Comparison of ENCODE assay signal across 1 cellular context in the genomic region with DNA sequence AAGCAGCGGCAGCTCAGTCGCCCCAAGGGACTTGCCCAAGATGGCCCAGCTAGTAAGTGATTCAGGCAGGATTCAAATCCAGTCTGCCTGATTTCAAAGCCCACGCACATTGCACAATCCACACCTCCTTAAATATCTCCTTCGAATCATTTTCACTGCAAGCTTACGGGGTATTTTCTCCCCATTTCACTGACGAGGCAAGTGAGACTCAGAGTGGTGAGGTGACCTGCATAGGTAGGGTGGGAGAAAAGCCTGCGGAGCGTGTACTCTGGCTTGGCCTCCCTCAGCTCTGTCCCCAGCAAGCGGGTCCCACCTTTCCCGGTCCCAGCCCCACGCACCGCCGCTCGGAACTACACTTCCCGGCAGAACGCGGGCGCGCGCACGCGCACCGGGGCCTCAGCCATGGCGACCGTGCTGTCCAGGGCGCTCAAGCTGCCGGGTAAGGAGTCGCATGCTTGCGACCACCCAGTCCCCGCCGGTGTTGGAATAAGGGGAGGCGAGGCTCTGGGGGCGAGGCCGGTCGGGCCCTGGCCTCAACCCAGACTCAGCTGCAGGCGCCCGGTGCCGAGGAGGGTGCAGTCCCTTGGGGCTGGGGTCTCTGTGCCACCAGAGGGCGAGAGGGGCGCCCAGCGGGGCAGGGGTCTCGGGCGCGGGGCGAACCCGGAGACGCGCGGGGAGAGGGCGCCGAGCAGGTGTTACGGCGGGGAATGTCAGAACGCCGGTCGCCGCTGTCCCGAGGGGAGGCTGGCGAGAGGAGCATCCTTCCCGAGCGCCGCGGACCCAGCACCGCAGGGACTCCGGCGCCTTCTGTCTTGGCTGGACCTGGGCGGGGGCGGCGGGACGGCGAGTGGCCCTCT.
TF ChIP-seq lines count a peak whose summit lies in the region.

A gene with protein sequence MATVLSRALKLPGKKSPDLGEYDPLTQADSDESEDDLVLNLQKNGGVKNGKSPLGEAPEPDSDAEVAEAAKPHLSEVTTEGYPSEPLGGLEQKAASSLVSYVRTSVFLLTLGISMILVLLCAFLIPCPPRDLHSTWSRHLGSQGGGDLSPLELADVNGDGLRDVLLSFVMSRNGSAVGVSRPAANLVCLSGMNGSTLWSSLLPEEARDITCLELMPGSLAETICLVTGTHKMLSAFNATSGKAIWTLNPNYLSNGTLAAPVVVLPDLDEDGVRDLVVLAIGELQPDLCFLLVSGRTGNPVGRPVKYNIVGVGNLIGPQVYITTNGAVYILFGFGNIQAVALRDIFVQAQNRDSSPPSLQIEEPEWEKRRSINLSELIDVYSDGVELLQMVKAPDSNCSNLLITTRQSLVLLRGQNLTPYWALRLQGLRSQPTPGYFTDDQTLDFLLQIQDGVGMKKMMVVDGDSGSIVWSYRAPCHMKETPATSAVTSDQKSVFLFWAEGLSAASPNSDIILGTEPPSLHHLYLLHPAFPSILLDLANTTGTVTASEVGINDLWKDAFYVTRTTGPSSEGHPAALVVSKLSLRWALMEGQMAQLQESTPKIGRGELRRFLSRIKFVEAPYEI (plus strand): TSS at position 380 of the 857 bp plus-strand sequence. CDS start 23 bp downstream, at position 403.

TF ChIP-seq in HepG2, 621 proteins besides CTCF, POLR2A, EP300 and RAD21 (continued from another document and continues in another):
- TF ChIP-seq, protein P1, sequence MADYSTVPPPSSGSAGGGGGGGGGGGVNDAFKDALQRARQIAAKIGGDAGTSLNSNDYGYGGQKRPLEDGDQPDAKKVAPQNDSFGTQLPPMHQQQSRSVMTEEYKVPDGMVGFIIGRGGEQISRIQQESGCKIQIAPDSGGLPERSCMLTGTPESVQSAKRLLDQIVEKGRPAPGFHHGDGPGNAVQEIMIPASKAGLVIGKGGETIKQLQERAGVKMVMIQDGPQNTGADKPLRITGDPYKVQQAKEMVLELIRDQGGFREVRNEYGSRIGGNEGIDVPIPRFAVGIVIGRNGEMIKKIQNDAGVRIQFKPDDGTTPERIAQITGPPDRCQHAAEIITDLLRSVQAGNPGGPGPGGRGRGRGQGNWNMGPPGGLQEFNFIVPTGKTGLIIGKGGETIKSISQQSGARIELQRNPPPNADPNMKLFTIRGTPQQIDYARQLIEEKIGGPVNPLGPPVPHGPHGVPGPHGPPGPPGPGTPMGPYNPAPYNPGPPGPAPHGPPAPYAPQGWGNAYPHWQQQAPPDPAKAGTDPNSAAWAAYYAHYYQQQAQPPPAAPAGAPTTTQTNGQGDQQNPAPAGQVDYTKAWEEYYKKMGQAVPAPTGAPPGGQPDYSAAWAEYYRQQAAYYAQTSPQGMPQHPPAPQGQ (CRISPR knock-in tag; IDR thresholded peaks at IDR 0.05; ENCODE audit: borderline replicate concordance): no peak
- TF ChIP-seq ZNF274 (CRISPR knock-in tag; IDR thresholded peaks at IDR 0.05): peak; percentile 75; the same call in 1 of the 2 replicates
- TF ChIP-seq, protein P2, sequence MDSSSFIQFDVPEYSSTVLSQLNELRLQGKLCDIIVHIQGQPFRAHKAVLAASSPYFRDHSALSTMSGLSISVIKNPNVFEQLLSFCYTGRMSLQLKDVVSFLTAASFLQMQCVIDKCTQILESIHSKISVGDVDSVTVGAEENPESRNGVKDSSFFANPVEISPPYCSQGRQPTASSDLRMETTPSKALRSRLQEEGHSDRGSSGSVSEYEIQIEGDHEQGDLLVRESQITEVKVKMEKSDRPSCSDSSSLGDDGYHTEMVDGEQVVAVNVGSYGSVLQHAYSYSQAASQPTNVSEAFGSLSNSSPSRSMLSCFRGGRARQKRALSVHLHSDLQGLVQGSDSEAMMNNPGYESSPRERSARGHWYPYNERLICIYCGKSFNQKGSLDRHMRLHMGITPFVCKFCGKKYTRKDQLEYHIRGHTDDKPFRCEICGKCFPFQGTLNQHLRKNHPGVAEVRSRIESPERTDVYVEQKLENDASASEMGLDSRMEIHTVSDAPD (CRISPR knock-in tag; IDR thresholded peaks at IDR 0.05): no peak
- TF ChIP-seq ZNF749 (CRISPR knock-in tag; IDR thresholded peaks at IDR 0.05; ENCODE audit: borderline replicate concordance): no peak
- TF ChIP-seq, protein P3, sequence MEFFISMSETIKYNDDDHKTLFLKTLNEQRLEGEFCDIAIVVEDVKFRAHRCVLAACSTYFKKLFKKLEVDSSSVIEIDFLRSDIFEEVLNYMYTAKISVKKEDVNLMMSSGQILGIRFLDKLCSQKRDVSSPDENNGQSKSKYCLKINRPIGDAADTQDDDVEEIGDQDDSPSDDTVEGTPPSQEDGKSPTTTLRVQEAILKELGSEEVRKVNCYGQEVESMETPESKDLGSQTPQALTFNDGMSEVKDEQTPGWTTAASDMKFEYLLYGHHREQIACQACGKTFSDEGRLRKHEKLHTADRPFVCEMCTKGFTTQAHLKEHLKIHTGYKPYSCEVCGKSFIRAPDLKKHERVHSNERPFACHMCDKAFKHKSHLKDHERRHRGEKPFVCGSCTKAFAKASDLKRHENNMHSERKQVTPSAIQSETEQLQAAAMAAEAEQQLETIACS (CRISPR knock-in tag; IDR thresholded peaks at IDR 0.05): peak; percentile 83
- peak; percentile 26; the same call in 1 of the 2 replicates for TF ChIP-seq GATAD2A (CRISPR knock-in tag; IDR thresholded peaks at IDR 0.05)
- TF ChIP-seq, protein P4, sequence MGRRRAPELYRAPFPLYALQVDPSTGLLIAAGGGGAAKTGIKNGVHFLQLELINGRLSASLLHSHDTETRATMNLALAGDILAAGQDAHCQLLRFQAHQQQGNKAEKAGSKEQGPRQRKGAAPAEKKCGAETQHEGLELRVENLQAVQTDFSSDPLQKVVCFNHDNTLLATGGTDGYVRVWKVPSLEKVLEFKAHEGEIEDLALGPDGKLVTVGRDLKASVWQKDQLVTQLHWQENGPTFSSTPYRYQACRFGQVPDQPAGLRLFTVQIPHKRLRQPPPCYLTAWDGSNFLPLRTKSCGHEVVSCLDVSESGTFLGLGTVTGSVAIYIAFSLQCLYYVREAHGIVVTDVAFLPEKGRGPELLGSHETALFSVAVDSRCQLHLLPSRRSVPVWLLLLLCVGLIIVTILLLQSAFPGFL (CRISPR knock-in tag; IDR thresholded peaks at IDR 0.05): 0 out of 2 replicates have a peak, but pooled peaks have one; percentile 66
- peak; percentile 50; the same call in 1 of the 2 replicates for TF ChIP-seq KLF15 (CRISPR knock-in tag; IDR thresholded peaks at IDR 0.05; ENCODE audit: borderline replicate concordance)
- peak; percentile 59; the same call in 1 of the 2 replicates for TF ChIP-seq NRL (CRISPR knock-in tag; IDR thresholded peaks at IDR 0.05; ENCODE audit: borderline replicate concordance)
- TF ChIP-seq, protein P5, sequence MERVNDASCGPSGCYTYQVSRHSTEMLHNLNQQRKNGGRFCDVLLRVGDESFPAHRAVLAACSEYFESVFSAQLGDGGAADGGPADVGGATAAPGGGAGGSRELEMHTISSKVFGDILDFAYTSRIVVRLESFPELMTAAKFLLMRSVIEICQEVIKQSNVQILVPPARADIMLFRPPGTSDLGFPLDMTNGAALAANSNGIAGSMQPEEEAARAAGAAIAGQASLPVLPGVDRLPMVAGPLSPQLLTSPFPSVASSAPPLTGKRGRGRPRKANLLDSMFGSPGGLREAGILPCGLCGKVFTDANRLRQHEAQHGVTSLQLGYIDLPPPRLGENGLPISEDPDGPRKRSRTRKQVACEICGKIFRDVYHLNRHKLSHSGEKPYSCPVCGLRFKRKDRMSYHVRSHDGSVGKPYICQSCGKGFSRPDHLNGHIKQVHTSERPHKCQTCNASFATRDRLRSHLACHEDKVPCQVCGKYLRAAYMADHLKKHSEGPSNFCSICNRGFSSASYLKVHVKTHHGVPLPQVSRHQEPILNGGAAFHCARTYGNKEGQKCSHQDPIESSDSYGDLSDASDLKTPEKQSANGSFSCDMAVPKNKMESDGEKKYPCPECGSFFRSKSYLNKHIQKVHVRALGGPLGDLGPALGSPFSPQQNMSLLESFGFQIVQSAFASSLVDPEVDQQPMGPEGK (CRISPR knock-in tag; IDR thresholded peaks at IDR 0.05): peak; percentile 51; the same call in 1 of the 2 replicates
- TF ChIP-seq, protein P6, sequence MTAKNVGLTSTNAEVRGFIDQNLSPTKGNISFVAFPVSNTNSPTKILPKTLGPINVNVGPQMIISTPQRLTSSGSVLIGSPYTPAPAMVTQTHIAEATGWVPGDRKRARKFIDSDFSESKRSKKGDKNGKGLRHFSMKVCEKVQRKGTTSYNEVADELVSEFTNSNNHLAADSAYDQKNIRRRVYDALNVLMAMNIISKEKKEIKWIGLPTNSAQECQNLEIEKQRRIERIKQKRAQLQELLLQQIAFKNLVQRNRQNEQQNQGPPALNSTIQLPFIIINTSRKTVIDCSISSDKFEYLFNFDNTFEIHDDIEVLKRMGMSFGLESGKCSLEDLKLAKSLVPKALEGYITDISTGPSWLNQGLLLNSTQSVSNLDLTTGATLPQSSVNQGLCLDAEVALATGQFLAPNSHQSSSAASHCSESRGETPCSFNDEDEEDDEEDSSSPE (CRISPR knock-in tag; IDR thresholded peaks at IDR 0.05): peak; percentile 48; the same call in 1 of the 2 replicates
- TF ChIP-seq, protein P7, sequence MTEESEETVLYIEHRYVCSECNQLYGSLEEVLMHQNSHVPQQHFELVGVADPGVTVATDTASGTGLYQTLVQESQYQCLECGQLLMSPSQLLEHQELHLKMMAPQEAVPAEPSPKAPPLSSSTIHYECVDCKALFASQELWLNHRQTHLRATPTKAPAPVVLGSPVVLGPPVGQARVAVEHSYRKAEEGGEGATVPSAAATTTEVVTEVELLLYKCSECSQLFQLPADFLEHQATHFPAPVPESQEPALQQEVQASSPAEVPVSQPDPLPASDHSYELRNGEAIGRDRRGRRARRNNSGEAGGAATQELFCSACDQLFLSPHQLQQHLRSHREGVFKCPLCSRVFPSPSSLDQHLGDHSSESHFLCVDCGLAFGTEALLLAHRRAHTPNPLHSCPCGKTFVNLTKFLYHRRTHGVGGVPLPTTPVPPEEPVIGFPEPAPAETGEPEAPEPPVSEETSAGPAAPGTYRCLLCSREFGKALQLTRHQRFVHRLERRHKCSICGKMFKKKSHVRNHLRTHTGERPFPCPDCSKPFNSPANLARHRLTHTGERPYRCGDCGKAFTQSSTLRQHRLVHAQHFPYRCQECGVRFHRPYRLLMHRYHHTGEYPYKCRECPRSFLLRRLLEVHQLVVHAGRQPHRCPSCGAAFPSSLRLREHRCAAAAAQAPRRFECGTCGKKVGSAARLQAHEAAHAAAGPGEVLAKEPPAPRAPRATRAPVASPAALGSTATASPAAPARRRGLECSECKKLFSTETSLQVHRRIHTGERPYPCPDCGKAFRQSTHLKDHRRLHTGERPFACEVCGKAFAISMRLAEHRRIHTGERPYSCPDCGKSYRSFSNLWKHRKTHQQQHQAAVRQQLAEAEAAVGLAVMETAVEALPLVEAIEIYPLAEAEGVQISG (CRISPR knock-in tag; IDR thresholded peaks at IDR 0.05): peak; percentile 77
- TF ChIP-seq YEATS2 (CRISPR knock-in tag; IDR thresholded peaks at IDR 0.05; ENCODE audit: borderline replicate concordance): peak; percentile 58; the same call in 1 of the 2 replicates
- TF ChIP-seq THAP11 (CRISPR knock-in tag; IDR thresholded peaks at IDR 0.05): peak; percentile 99
- TF ChIP-seq ISL2 (CRISPR knock-in tag; IDR thresholded peaks at IDR 0.05): peak; percentile 60; the same call in 1 of the 2 replicates
- TF ChIP-seq DNMT1 (CRISPR knock-in tag; IDR thresholded peaks at IDR 0.05): 0 out of 2 replicates have a peak, but pooled peaks have one; percentile 47
- peak; percentile 65; the same call in 1 of the 2 replicates for TF ChIP-seq FOXC1 (CRISPR knock-in tag; IDR thresholded peaks at IDR 0.05; ENCODE audit: borderline replicate concordance)
- 0 out of 2 replicates have a peak, but pooled peaks have one; percentile 35 for TF ChIP-seq ZNF747 (CRISPR knock-in tag; IDR thresholded peaks at IDR 0.05; ENCODE audit: borderline replicate concordance)
- peak; percentile 72; the same call in 1 of the 2 replicates for TF ChIP-seq SP4 (CRISPR knock-in tag; IDR thresholded peaks at IDR 0.05)
- TF ChIP-seq, protein P8, sequence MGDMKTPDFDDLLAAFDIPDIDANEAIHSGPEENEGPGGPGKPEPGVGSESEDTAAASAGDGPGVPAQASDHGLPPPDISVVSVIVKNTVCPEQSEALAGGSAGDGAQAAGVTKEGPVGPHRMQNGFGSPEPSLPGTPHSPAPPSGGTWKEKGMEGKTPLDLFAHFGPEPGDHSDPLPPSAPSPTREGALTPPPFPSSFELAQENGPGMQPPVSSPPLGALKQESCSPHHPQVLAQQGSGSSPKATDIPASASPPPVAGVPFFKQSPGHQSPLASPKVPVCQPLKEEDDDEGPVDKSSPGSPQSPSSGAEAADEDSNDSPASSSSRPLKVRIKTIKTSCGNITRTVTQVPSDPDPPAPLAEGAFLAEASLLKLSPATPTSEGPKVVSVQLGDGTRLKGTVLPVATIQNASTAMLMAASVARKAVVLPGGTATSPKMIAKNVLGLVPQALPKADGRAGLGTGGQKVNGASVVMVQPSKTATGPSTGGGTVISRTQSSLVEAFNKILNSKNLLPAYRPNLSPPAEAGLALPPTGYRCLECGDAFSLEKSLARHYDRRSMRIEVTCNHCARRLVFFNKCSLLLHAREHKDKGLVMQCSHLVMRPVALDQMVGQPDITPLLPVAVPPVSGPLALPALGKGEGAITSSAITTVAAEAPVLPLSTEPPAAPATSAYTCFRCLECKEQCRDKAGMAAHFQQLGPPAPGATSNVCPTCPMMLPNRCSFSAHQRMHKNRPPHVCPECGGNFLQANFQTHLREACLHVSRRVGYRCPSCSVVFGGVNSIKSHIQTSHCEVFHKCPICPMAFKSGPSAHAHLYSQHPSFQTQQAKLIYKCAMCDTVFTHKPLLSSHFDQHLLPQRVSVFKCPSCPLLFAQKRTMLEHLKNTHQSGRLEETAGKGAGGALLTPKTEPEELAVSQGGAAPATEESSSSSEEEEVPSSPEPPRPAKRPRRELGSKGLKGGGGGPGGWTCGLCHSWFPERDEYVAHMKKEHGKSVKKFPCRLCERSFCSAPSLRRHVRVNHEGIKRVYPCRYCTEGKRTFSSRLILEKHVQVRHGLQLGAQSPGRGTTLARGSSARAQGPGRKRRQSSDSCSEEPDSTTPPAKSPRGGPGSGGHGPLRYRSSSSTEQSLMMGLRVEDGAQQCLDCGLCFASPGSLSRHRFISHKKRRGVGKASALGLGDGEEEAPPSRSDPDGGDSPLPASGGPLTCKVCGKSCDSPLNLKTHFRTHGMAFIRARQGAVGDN (CRISPR knock-in tag; IDR thresholded peaks at IDR 0.05): peak; percentile 85
- peak; percentile 66; the same call in 1 of the 2 replicates for TF ChIP-seq ZNF30 (CRISPR knock-in tag; IDR thresholded peaks at IDR 0.05)
- peak; percentile 77 for TF ChIP-seq KMT2A (CRISPR knock-in tag; IDR thresholded peaks at IDR 0.05)
- TF ChIP-seq ETV5 (CRISPR knock-in tag; IDR thresholded peaks at IDR 0.05; ENCODE audit: borderline replicate concordance): 0 out of 2 replicates have a peak, but pooled peaks have one; percentile 6
- TF ChIP-seq, protein P9, sequence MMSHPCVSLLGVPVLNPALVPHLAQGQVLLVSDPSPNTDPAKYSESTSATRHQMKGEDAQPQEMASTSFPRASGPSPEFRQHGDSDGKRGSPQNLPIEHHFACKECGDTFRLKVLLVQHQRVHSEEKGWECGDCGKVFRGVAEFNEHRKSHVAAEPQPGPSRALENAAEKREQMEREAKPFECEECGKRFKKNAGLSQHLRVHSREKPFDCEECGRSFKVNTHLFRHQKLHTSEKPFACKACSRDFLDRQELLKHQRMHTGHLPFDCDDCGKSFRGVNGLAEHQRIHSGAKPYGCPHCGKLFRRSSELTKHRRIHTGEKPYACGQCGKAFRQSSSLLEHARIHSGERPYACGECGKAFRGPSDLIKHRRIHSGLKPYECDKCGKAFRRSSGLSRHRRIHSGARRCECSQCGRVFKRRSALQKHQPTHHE (CRISPR knock-in tag; IDR thresholded peaks at IDR 0.05; ENCODE audit: borderline replicate concordance): 0 out of 2 replicates have a peak, but pooled peaks have one; percentile 53
